19 cellular contexts compared by ENCODE assay signal in genomic region chr9:99133145-99133544, GRCh38. TPM values are rescaled to one million over a fixed set of nuclear protein-coding genes. Genes with fewer than 3 reads are reported as not detected.
DNase-seq lines count a peak whose midpoint lies in the region; ATAC-seq and TF ChIP-seq lines count a peak whose summit lies in the region.
"Had no signal": no experiment of that assay in that cellular context is flagged by ENCODE, and none has a peak within 500 bp of the region (broad histone marks: within the 10 kb centered on the region; RNA-seq: fewer than 3 reads in every experiment).

No MANE protein-coding gene starts in this region.

- peaks cover 15% of the 10 kb centered on the region for H3K36me3 Mint-ChIP-seq in natural killer cell
- peaks cover 22% of the 10 kb centered on the region for H3K36me3 Mint-ChIP-seq in natural killer cell treated with Interleukin-12 subunit alpha and Interleukin-12 subunit beta and Interleukin-15 and Interleukin-18, amount 100 ng/mL, for 72 hours
- H3K36me3 Mint-ChIP-seq in effector memory CD8-positive, alpha-beta T cell (ENCODE audit: insufficient read depth) = peaks cover 53% of the 10 kb centered on the region

- H3K27ac Mint-ChIP-seq in natural killer cell = peak overlapping the region; percentile 68 to 69
- H3K27ac Mint-ChIP-seq in natural killer cell treated with Interleukin-12 subunit alpha and Interleukin-12 subunit beta and Interleukin-15 and Interleukin-18, amount 100 ng/mL, for 72 hours = no peak overlapping the region
- peak overlapping the region; percentile 29 to 38 for H3K27ac Mint-ChIP-seq in effector memory CD8-positive, alpha-beta T cell

- no peak for DNase-seq in natural killer cell
- DNase-seq in natural killer cell treated with Interleukin-12 subunit alpha and Interleukin-12 subunit beta and Interleukin-15 and Interleukin-18, amount 100 ng/mL, for 72 hours (ENCODE audit: low spot score) = no peak
- DNase-seq in GM13977 (ENCODE audit: low spot score) = peak; percentile 12
- DNase-seq in effector memory CD8-positive, alpha-beta T cell = no peak
- no peak for DNase-seq in COLO829 (ENCODE audit: low spot score)
- DNase-seq: GM23248, HCEC 1CT, MG63, NCI-H1694 treated with DMSO at 0.1 percent for 48 hours, NCI-H2107, NCI-H446 treated with DMSO at 0.1 percent for 48 hours, NCI-H526 treated with DMSO at 0.1 percent for 48 hours, PC-3, RPMI8226, SHP77 had no signal

- H3K9me3 Mint-ChIP-seq in natural killer cell = no peaks in the 10 kb centered on the region
- no peaks in the 10 kb centered on the region for H3K9me3 Mint-ChIP-seq in natural killer cell treated with Interleukin-12 subunit alpha and Interleukin-12 subunit beta and Interleukin-15 and Interleukin-18, amount 100 ng/mL, for 72 hours
- no peaks in the 10 kb centered on the region for H3K9me3 Mint-ChIP-seq in effector memory CD8-positive, alpha-beta T cell

- peaks cover 85 to 87% of the 10 kb centered on the region in 2 donors for H3K4me1 Mint-ChIP-seq in natural killer cell
- H3K4me1 Mint-ChIP-seq in natural killer cell treated with Interleukin-12 subunit alpha and Interleukin-12 subunit beta and Interleukin-15 and Interleukin-18, amount 100 ng/mL, for 72 hours (ENCODE audit: low read depth in 2 of 2) = peaks cover 62 to 71% of the 10 kb centered on the region in 2 donors
- peaks cover 40 to 71% of the 10 kb centered on the region in 2 donors for H3K4me1 Mint-ChIP-seq in effector memory CD8-positive, alpha-beta T cell (ENCODE audit: low read depth in 2 of 2)

- in situ Hi-C loops in GM13977 (cut with MboI; ENCODE audit: low pct_unique_long_range_greater_than_20kb, low sequenced_read_pairs, unreplicated experiment) = loop anchor here (25.0 kb wide), 1 partner anchor 271 kb away; no protein-coding TSS in a partner anchor

- no peak for ATAC-seq in natural killer cell
- no peak for ATAC-seq in natural killer cell treated with Interleukin-12 subunit alpha and Interleukin-12 subunit beta and Interleukin-15 and Interleukin-18, amount 100 ng/mL, for 72 hours
- no peak for ATAC-seq in effector memory CD8-positive, alpha-beta T cell (replicated peaks)
- ATAC-seq in GM19467 (IDR thresholded peaks at IDR 0.05; ENCODE audit: unreplicated experiment) = no peak
- no peak for ATAC-seq in HG02678 (IDR thresholded peaks at IDR 0.05; ENCODE audit: unreplicated experiment)
- ATAC-seq: HepG2, K562, PC-3 had no signal

- TF ChIP-seq CTCF in natural killer cell (IDR thresholded peaks at IDR 0.05) (no peak), GM13977 (IDR thresholded peaks at IDR 0.05; ENCODE audit: extremely low read depth, insufficient read depth, missing control alignments) (no peak)

- intact Hi-C loops in natural killer cell (cut with micrococcal nuclease) = no loop called here

- no peaks in the 10 kb centered on the region for H3K27me3 Mint-ChIP-seq in natural killer cell (ENCODE audit: low read depth in 2 of 2)
- no peaks in the 10 kb centered on the region for H3K27me3 Mint-ChIP-seq in natural killer cell treated with Interleukin-12 subunit alpha and Interleukin-12 subunit beta and Interleukin-15 and Interleukin-18, amount 100 ng/mL, for 72 hours
- no peaks in the 10 kb centered on the region for H3K27me3 Mint-ChIP-seq in effector memory CD8-positive, alpha-beta T cell

- no peak overlapping the region for H3K4me3 Mint-ChIP-seq in natural killer cell
- H3K4me3 Mint-ChIP-seq in natural killer cell treated with Interleukin-12 subunit alpha and Interleukin-12 subunit beta and Interleukin-15 and Interleukin-18, amount 100 ng/mL, for 72 hours = no peak overlapping the region
- H3K4me3 Mint-ChIP-seq in effector memory CD8-positive, alpha-beta T cell = no peak overlapping the region

RNA-seq across cellular contexts. Expression of gene TGFBR1, which starts 28.2 kb away (rescaled TPM):
- 100 to 1,000 TPM in 2 of 3 donors, 10 to 100 TPM in 1; 78.0 to 120 (median 113) TPM for total RNA-seq in natural killer cell
- total RNA-seq in natural killer cell treated with Interleukin-12 subunit alpha and Interleukin-12 subunit beta and Interleukin-15 and Interleukin-18, amount 100 ng/mL, for 72 hours = 100 to 1,000 TPM in 1 of 2 donors, 10 to 100 TPM in 1; 62.7 to 105 TPM

Comparison
In these comparisons a context has a peak if more than half of its experiments do, and no peak if none do; other contexts are left out.
1. H3K27ac Mint-ChIP-seq: peak in natural killer cell (2 of 2) and effector memory CD8-positive, alpha-beta T cell (2 of 2); none in natural killer cell treated with Interleukin-12 subunit alpha and Interleukin-12 subunit beta and Interleukin-15 and Interleukin-18, amount 100 ng/mL, for 72 hours (0 of 2).